Comparison of ENCODE assay signal across 6 cellular contexts in the genomic region with DNA sequence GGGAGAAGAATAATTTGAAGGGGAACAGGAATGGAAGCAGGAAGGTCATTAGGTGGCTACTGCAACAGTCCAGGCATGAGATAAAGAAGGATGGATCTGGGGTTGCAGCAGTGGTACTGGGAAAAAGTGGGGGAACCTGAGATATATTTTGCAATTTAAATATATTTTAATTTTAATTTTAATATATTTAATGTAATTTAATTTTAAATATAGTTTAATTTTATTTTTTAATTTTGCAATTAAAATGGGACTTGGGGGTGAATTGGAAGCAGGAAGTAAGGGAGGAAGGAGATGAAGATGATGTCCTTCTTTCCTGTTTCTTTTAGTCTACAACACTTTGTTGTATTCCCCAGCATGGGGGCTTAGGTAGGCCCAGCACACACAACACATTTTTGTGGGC.
"Had no signal": no experiment of that assay in that cellular context is flagged by ENCODE, and none has a peak within 500 bp of the region (broad histone marks: within the 10 kb centered on the region; RNA-seq: fewer than 3 reads in every experiment).

No MANE protein-coding gene starts in this region.

- H3K27ac ChIP-seq: HL-60 had no signal

- H3K4me3 Mint-ChIP-seq: IgD-negative memory B cell had no signal

- H3K27me3 Mint-ChIP-seq: IgD-negative memory B cell had no signal

- ATAC-seq: HepG2, K562 had no signal

- H3K4me3 ChIP-seq: K562 had no signal

- H3K9me3 Mint-ChIP-seq: IgD-negative memory B cell had no signal

- DNase-seq: IMR-90, KBM-7 had no signal
